ENCODE assay signal across 8 cellular contexts in genomic region chrX:100994352-100995281, GRCh38.
DNase-seq lines count a peak whose midpoint lies in the region; ATAC-seq lines count a peak whose summit lies in the region.
"Had no signal": no experiment of that assay in that cellular context is flagged by ENCODE, and none has a peak within 500 bp of the region (broad histone marks: within the 10 kb centered on the region; RNA-seq: fewer than 3 reads in every experiment).

No MANE protein-coding gene starts in this region.

- ATAC-seq in GM18868 (IDR thresholded peaks at IDR 0.05; ENCODE audit: unreplicated experiment) = peak; percentile 95
- peak; percentile 80 for ATAC-seq in HG02642 (IDR thresholded peaks at IDR 0.05; ENCODE audit: poor library complexity, unreplicated experiment)

- peak; percentile 51 for DNase-seq in RKO (ENCODE audit: low spot score)
- DNase-seq in kidney glomerular epithelial cell (lab: John Stamatoyannopoulos, UW) = peak; percentile 13
- no peak for DNase-seq in NCI-H345 treated with DMSO at 0.1 percent for 48 hours (lab: John Stamatoyannopoulos, UW; ENCODE audit: unreplicated experiment)
- no peak for DNase-seq in NCI-H146 (lab: John Stamatoyannopoulos, UW)
- DNase-seq in middle frontal gyrus (ENCODE audit: extremely low spot score, low spot score) = no peak
- DNase-seq: left cardiac atrium had no signal

Comparison
In these comparisons a context has a peak if more than half of its experiments do, and no peak if none do; other contexts are left out.
1. DNase-seq: peak in RKO (single experiment) and kidney glomerular epithelial cell (single experiment); none in NCI-H345 treated with DMSO at 0.1 percent for 48 hours (single experiment), NCI-H146 (single experiment) and middle frontal gyrus (single experiment).